Comparison of ENCODE assay signal across 1 cellular context in genomic region chr9:134500931-134501265, GRCh38.
TF ChIP-seq lines count a peak whose summit lies in the region.

No MANE protein-coding gene starts in this region.

TF ChIP-seq in H1, 55 proteins besides CTCF, POLR2A, EP300 and RAD21:
- TF ChIP-seq GABPA (IDR thresholded peaks at IDR 0.05; ENCODE audit: borderline replicate concordance, insufficient read depth, low read length) (no peak), ATF3 (IDR thresholded peaks at IDR 0.05; ENCODE audit: insufficient read depth, low read depth, low read length) (no peak), TCF12 (IDR thresholded peaks at IDR 0.05; ENCODE audit: low read depth, low read length) (no peak), BCL11A (IDR thresholded peaks at IDR 0.05; ENCODE audit: low read depth in 2 of 2, low read length in 2 of 2) (no peak), BRCA1 (IDR thresholded peaks at IDR 0.05; ENCODE audit: low read depth, low read length) (no peak), KDM5A (IDR thresholded peaks at IDR 0.05; ENCODE audit: low read length) (no peak), SUZ12 (IDR thresholded peaks at IDR 0.05; ENCODE audit: low read length) (no peak), TAF7 (optimal IDR thresholded peaks at IDR 0.05; ENCODE audit: borderline replicate concordance, low read depth, low read length) (no peak)
